In the genomic region with DNA sequence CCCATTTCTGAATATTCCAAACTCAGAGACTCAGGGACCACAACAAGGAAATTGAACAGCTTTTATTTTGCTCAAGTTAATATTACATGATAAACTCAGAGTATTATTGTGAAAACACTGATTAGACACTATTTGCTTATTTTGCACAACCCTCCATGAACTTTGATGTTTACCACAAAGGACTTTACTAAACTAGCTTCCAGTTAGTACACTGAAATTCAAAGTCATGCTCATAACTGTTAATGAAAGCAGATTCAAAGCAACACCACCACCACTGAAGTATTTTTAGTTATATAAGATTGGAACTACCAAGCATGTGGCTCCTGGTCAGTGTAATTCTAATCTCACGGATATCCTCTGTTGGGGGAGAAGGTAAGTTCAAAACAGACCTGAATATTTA, we compare ENCODE assay signal across 5 cellular contexts. TPM values are rescaled to one million over a fixed set of nuclear protein-coding genes. Genes with fewer than 3 reads are reported as not detected.
"Had no signal": no experiment of that assay in that cellular context is flagged by ENCODE, and none has a peak within 500 bp of the region (broad histone marks: within the 10 kb centered on the region; RNA-seq: fewer than 3 reads in every experiment).

A gene (plus strand): TSS at position 201 of the 400 bp plus-strand sequence. CDS start 114 bp downstream, at position 315.

RNA-seq across cellular contexts. Expression of the gene that starts here (rescaled TPM):
- total RNA-seq: M059J, PC-3, Peyer's patch, Right ventricle myocardium superior, SJSA1 had no signal
